ENCODE assay signal across 10 cellular contexts in genomic region chr21:41752231-41752681, GRCh38. TPM values are rescaled to one million over a fixed set of nuclear protein-coding genes. Genes with fewer than 3 reads are reported as not detected.
A peak's percentile ranks its signal among the peaks of the same experiment; 100 is the strongest.
DNase-seq lines count a peak whose midpoint lies in the region; ATAC-seq and TF ChIP-seq lines count a peak whose summit lies in the region.
"Had no signal": no experiment of that assay in that cellular context is flagged by ENCODE, and none has a peak within 500 bp of the region (broad histone marks: within the 10 kb centered on the region; RNA-seq: fewer than 3 reads in every experiment).

No MANE protein-coding gene starts in this region.

- in situ Hi-C loops in Panc1 (cut with HindIII; ENCODE audit: low pct_unique_long_range_greater_than_20kb, low sequenced_read_pairs) = loop anchor here (25.0 kb wide), 1 partner anchor 140 kb away; no protein-coding TSS in a partner anchor

- peak overlapping the region; percentile 51; the same call in 1 of the 2 replicates for H3K4me2 ChIP-seq in GM23338

- WGBS in gastroesophageal sphincter (ENCODE audit: low coverage in 1 of 2), 2 donors = no CpG with 5 or more reads among the region's 13 CpGs

- H3K79me2 ChIP-seq in GM23338 (replicated peaks; ENCODE audit: insufficient read depth) = peaks cover 11% of the 10 kb centered on the region

- DNase-seq in GM23338 (ENCODE audit: low spot score) (no peak), Panc1 (ENCODE audit: low read depth, low spot score) (no peak), fibroblast of pulmonary artery (ENCODE audit: low read depth) (peak; percentile 35), NCI-H1092 treated with DMSO at 0.1 percent for 48 hours (lab: John Stamatoyannopoulos, UW) (no peak), chondrocyte (ENCODE audit: low spot score) (no peak)
- DNase-seq: NCI-H345 had no signal

- H3K9me2 ChIP-seq in GM23338 (ENCODE audit: insufficient read depth) = no peaks in the 10 kb centered on the region

- TF ChIP-seq EP300 in gastroesophageal sphincter (IDR thresholded peaks at IDR 0.05) = no peak

- no peak for TF ChIP-seq POLR2A in gastroesophageal sphincter (IDR thresholded peaks at IDR 0.05)

- no peaks in the 10 kb centered on the region for H3K9me3 Mint-ChIP-seq in GM23338
- no peaks in the 10 kb centered on the region for H3K9me3 Mint-ChIP-seq in chondrocyte (ENCODE audit: low read depth)

- H3K4me1 Mint-ChIP-seq in GM23338 (peaks cover 50% of the 10 kb centered on the region), chondrocyte (ENCODE audit: low read depth) (peaks cover 40% of the 10 kb centered on the region)

- CTCF ChIA-PET in Panc1 (lab: Charles Lee) = interaction anchor here (0.6 to 3.3 kb wide), 2 partner anchors 140 to 148 kb away, joined by 5 to 18 read pairs; no protein-coding TSS in a partner anchor

- no peak for ATAC-seq in GM23338
- peak; percentile 57 for ATAC-seq in Panc1
- no peak for ATAC-seq in HG03097 (IDR thresholded peaks at IDR 0.05; ENCODE audit: low FRiP score, unreplicated experiment)
- ATAC-seq in gastroesophageal sphincter = no peak

- H3K27me3 Mint-ChIP-seq in GM23338 (ENCODE audit: insufficient read depth, low read depth, poor library complexity) (peaks cover 18% of the 10 kb centered on the region), chondrocyte (ENCODE audit: low read depth) (no peaks in the 10 kb centered on the region)
- H3K27me3 Mint-ChIP-seq: activated naive CD8-positive, alpha-beta T cell had no signal

- H3K4me3 ChIP-seq in GM23338 (no peak overlapping the region), Panc1 (ENCODE audit: low read depth in 2 of 2, low read length in 2 of 2) (peak overlapping the region in 1 of 2 experiments; percentile 2; a peak in 2 of 4 replicates), fibroblast of pulmonary artery (replicated peaks; ENCODE audit: low read depth, low read length) (no peak overlapping the region), skin epidermis (no peak overlapping the region), gastroesophageal sphincter (no peak overlapping the region)

- no peak overlapping the region for H3K27ac ChIP-seq in GM23338 (ENCODE audit: low read depth)
- H3K27ac ChIP-seq in Panc1 (ENCODE audit: low read length) = peak overlapping the region; percentile 94
- peak overlapping the region in 15 of 21 experiments; percentile 43 to 84 (median 74) for H3K27ac ChIP-seq in skin epidermis
- H3K27ac ChIP-seq in gastroesophageal sphincter = no peak overlapping the region

- TF ChIP-seq CTCF in GM23338 (conservative IDR thresholded peaks at IDR 0.05; ENCODE audit: low read depth in 2 of 2) (no peak), Panc1 (IDR thresholded peaks at IDR 0.05) (no peak), fibroblast of pulmonary artery (IDR thresholded peaks at IDR 0.05; ENCODE audit: low read length, missing control alignments) (no peak), gastroesophageal sphincter (IDR thresholded peaks at IDR 0.05) (no peak), chondrocyte (IDR thresholded peaks at IDR 0.05) (no peak)

- H3K27ac Mint-ChIP-seq in GM23338 (no peak overlapping the region), chondrocyte (ENCODE audit: unreplicated experiment) (no peak overlapping the region)
- H3K27ac Mint-ChIP-seq: activated naive CD8-positive, alpha-beta T cell had no signal

- no peaks in the 10 kb centered on the region for H3K27me3 ChIP-seq in GM23338 (ENCODE audit: insufficient read depth)
- no peaks in the 10 kb centered on the region for H3K27me3 ChIP-seq in Panc1 (ENCODE audit: control insufficient read depth, insufficient read depth, low read length)
- peaks cover 28% of the 10 kb centered on the region for H3K27me3 ChIP-seq in gastroesophageal sphincter

- intact Hi-C loops in Panc1 (cut with micrococcal nuclease; ENCODE audit: unreplicated experiment) = loop anchor here (5.0 kb wide), 1 partner anchor 75 kb away; no protein-coding TSS in a partner anchor

- H3K4me3 Mint-ChIP-seq in GM23338 (no peak overlapping the region), chondrocyte (ENCODE audit: unreplicated experiment) (no peak overlapping the region)
- H3K4me3 Mint-ChIP-seq: activated naive CD8-positive, alpha-beta T cell had no signal

- POLR2A ChIA-PET in Panc1 (lab: Charles Lee) = interaction anchor here (1.0 to 1.1 kb wide), 2 partner anchors 11 to 140 kb away, joined by 3 to 4 read pairs; no protein-coding TSS in a partner anchor

- H3K4me1 ChIP-seq in GM23338 (ENCODE audit: insufficient read depth) (peaks cover 28% of the 10 kb centered on the region), Panc1 (ENCODE audit: control insufficient read depth, insufficient read depth, low read length) (peaks cover 90% of the 10 kb centered on the region), gastroesophageal sphincter (no peaks in the 10 kb centered on the region)

- peaks cover 11% of the 10 kb centered on the region for H4K20me1 ChIP-seq in GM23338 (replicated peaks; ENCODE audit: insufficient read depth)

- H3K36me3 Mint-ChIP-seq in GM23338 (ENCODE audit: low read depth) (peaks cover 23% of the 10 kb centered on the region), chondrocyte (ENCODE audit: low read depth) (peaks cover 21% of the 10 kb centered on the region)
- H3K36me3 Mint-ChIP-seq: activated naive CD8-positive, alpha-beta T cell had no signal

- H3K9me3 ChIP-seq in Panc1 (ENCODE audit: control insufficient read depth, insufficient read depth, low read depth, low read length) (no peaks in the 10 kb centered on the region), gastroesophageal sphincter (no peaks in the 10 kb centered on the region)

- H3F3A ChIP-seq in GM23338 (replicated peaks; ENCODE audit: low read depth) = 0 out of 2 replicates have a peak, but pooled peaks cover 3% of the 10 kb centered on the region

- H3K36me3 ChIP-seq in GM23338 (ENCODE audit: insufficient read depth) (no peaks in the 10 kb centered on the region), Panc1 (ENCODE audit: control insufficient read depth, insufficient read depth, low read length) (peaks cover 15% of the 10 kb centered on the region), gastroesophageal sphincter (no peaks in the 10 kb centered on the region)

- no TSS peak for BruUV-seq in Panc1 (replicated peaks; lab: Mats Ljungman, UMichigan)

- no peak overlapping the region for H2AFZ ChIP-seq in GM23338

TF ChIP-seq in GM23338, 12 proteins besides CTCF, POLR2A, EP300 and RAD21 (continues in another document):
- TF ChIP-seq JUNB (IDR thresholded peaks at IDR 0.05; ENCODE audit: unreplicated experiment) (no peak), CREB1 (CRISPR knock-in tag; IDR thresholded peaks at IDR 0.05; ENCODE audit: low read depth) (no peak), EZH2phosphoT487 (IDR thresholded peaks at IDR 0.05; ENCODE audit: unreplicated experiment) (no peak), ZNF114 (CRISPR knock-in tag; IDR thresholded peaks at IDR 0.05) (no peak), EZH2 (IDR thresholded peaks at IDR 0.05; ENCODE audit: low read depth, unreplicated experiment) (no peak)

RNA-seq across cellular contexts. Expression of gene RIPK4, which starts 14.6 kb away (rescaled TPM):
- total RNA-seq in GM23338 (2014; rRNA removed; shearing (Covaris generic)) = 9.2 and 9.9 TPM in 2 replicates
- polyA plus RNA-seq in GM23338 (2016; fragmentation: Nextera tagmentation; extraction: Ambion mirVana) = 2.5 and 2.7 TPM in 2 replicates
- total RNA-seq in Panc1 (2021; ENCODE audit: unreplicated experiment) = 67.4 TPM
- 76.4 TPM for polyA plus RNA-seq in Panc1 (2012; ENCODE audit: insufficient read length)
- total RNA-seq in gastroesophageal sphincter = 1 to 10 TPM in 2 of 4 donors, under 1 TPM in 2; 0.40 to 5.8 (median 1.5) TPM
- total RNA-seq in chondrocyte = 6.1 to 11.3 TPM (median 11.1 TPM) in 3 replicates

Comparison
In these comparisons a context has a peak if more than half of its experiments do, and no peak if none do; other contexts are left out.
1. H3K27ac ChIP-seq: peak in Panc1 (single experiment) and skin epidermis (15 of 21); none in GM23338 (single experiment) and gastroesophageal sphincter (0 of 4).